Comparison of ENCODE assay signal across 8 cellular contexts in genomic region chr14:73787760-73788508, GRCh38.
DNase-seq lines count a peak whose midpoint lies in the region; ATAC-seq and TF ChIP-seq lines count a peak whose summit lies in the region.

No MANE protein-coding gene starts in this region.

- H3K36me3 ChIP-seq in KOPT-K1 (ENCODE audit: insufficient read depth, low read length), result no peaks in the 10 kb centered on the region
- H3K36me3 ChIP-seq in iPS-15b (ENCODE audit: control insufficient read depth, insufficient read depth, low read length), result no peaks in the 10 kb centered on the region

- H3K27ac ChIP-seq in KOPT-K1 (ENCODE audit: low read depth, low read length, poor library complexity, severe bottlenecking), result peak overlapping the region; percentile 93

- H3K27me3 ChIP-seq in iPS-15b (ENCODE audit: control insufficient read depth, insufficient read depth, low read length), result peaks cover 68% of the 10 kb centered on the region

- peak overlapping the region; percentile 66 for H3K4me3 ChIP-seq in iPS-15b (ENCODE audit: low read depth, low read length)

- no peak for TF ChIP-seq CTCF in GM10248 (IDR thresholded peaks at IDR 0.05; ENCODE audit: control extremely low read depth, extremely low read depth, low read depth, missing control alignments)

- CTCF ChIA-PET in GM10248 (lab: Yijun Ruan, JAX), result interaction anchor here (1.1 to 6.8 kb wide), 9 partner anchors 9 to 59 kb away, joined by 3 to 68 read pairs (median 4); a partner anchor contains a TSS

- DNase-seq in GM10248 (ENCODE audit: extremely low spot score) (peak; percentile 64), AML-193 (lab: John Stamatoyannopoulos, UW) (no peak)
- peak; percentile 45 for DNase-seq in activated naive CD4-positive, alpha-beta T cell treated with anti-CD3 and anti-CD28 coated beads, Interleukin-2, amount 50 U/mL, for 16 hours
- DNase-seq in stimulated activated CD4-positive, alpha-beta T cell treated with anti-CD3 and anti-CD28 coated beads, Interleukin-15, amount 100 ng/mL, for 48 hours (ENCODE audit: low read depth in 2 of 2), result peak; percentile 46 to 62
- DNase-seq in effector CD4-positive, alpha-beta T cell, result no peak

- no peak for ATAC-seq in HG02571 (IDR thresholded peaks at IDR 0.05; ENCODE audit: unreplicated experiment)

- H3K9ac ChIP-seq in iPS-15b (ENCODE audit: low read depth, low read length), result peak overlapping the region; percentile 19

- H3K4me1 ChIP-seq in iPS-15b (ENCODE audit: control insufficient read depth, insufficient read depth, low read length), result peaks cover 7% of the 10 kb centered on the region

- POLR2A ChIA-PET in GM10248 (lab: Yijun Ruan, JAX), result interaction anchor here (0.6 to 1.1 kb wide), 5 partner anchors 12 to 68 kb away, joined by 3 to 5 read pairs (median 3); no protein-coding TSS in a partner anchor

- no peaks in the 10 kb centered on the region for H3K9me3 ChIP-seq in KOPT-K1 (ENCODE audit: insufficient read depth, low read length, poor library complexity, severe bottlenecking)
- no peaks in the 10 kb centered on the region for H3K9me3 ChIP-seq in iPS-15b (ENCODE audit: control insufficient read depth, insufficient read depth, low read length)

Comparison
In these comparisons a context has a peak if more than half of its experiments do, and no peak if none do; other contexts are left out.
1. DNase-seq: peak in GM10248 (single experiment), activated naive CD4-positive, alpha-beta T cell treated with anti-CD3 and anti-CD28 coated beads, Interleukin-2, amount 50 U/mL, for 16 hours (single experiment) and stimulated activated CD4-positive, alpha-beta T cell treated with anti-CD3 and anti-CD28 coated beads, Interleukin-15, amount 100 ng/mL, for 48 hours (2 of 2); none in AML-193 (0 of 2) and effector CD4-positive, alpha-beta T cell (single experiment).